In the genomic region with DNA sequence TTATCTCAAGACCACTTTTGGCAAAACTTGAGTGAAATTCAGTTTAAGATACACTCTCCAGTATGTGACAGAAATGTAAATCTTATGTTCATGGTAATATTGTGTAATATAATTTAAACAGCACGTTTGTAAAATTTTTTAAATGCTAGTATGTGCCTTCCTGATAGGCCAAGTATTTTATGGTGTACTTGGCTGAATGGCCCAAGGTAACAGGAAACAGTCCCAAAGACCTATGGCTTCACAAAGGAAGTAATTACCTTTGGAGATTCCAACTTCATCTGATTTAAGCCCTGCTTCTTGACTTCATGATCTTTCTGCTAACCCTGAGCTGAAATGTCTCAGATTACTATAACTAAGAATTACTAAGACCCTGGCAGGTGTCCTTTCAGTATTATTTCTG, we compare ENCODE assay signal across 22 cellular contexts. TPM values are rescaled to one million over a fixed set of nuclear protein-coding genes. Genes with fewer than 3 reads are reported as not detected.
DNase-seq lines count a peak whose midpoint lies in the region; ATAC-seq, FAIRE-seq and TF ChIP-seq lines count a peak whose summit lies in the region.
"Had no signal": no experiment of that assay in that cellular context is flagged by ENCODE, and none has a peak within 500 bp of the region (broad histone marks: within the 10 kb centered on the region; RNA-seq: fewer than 3 reads in every experiment).

No MANE protein-coding gene starts in this region.

- H3K4me2 ChIP-seq in SU-DHL-6 (ENCODE audit: low read depth, low read length, poor library complexity, severe bottlenecking) (peak overlapping the region; percentile 18), K562 (ENCODE audit: insufficient read depth, low read length) (no peak overlapping the region)
- H3K4me2 ChIP-seq: A549; BLaER1 treated with 17β-estradiol and CSF1 and Interleukin-3, amounts not matched to agents 10 nM and 100 nM had no signal

- peaks cover 5 to 42% of the 10 kb centered on the region in 2 experiments; a peak in 4 of 5 replicates for H3K4me1 ChIP-seq in K562 (replicated peaks in 1 of 2; ENCODE audit: control insufficient read depth in 2 of 2, insufficient read depth in 2 of 2, low read length in 2 of 2)
- no peaks in the 10 kb centered on the region for H3K4me1 ChIP-seq in mucosa of descending colon (ENCODE audit: low read depth)
- H3K4me1 ChIP-seq: Caco-2 had no signal

- H3K4me3 ChIP-seq in SU-DHL-6 (ENCODE audit: insufficient read depth, low read length, poor library complexity, severe bottlenecking) (no peak overlapping the region), K562 (no peak overlapping the region), mucosa of descending colon (no peak overlapping the region)
- H3K4me3 ChIP-seq: A549; BLaER1 treated with 17β-estradiol and CSF1 and Interleukin-3, amounts not matched to agents 10 nM and 100 nM had no signal

- TF ChIP-seq POLR2A in GM12891 (IDR thresholded peaks at IDR 0.05; ENCODE audit: low read depth, low read length) (no peak), K562 (conservative IDR thresholded peaks at IDR 0.05) (no peak)

- no peaks in the 10 kb centered on the region for H3K9me3 Mint-ChIP-seq in activated T-helper 1 cell treated with anti-CD3 and anti-CD28 coated beads, Interleukin-12 subunit alpha, Interleukin-12 subunit beta, Interleukin-2, Interleukin-4 antibody, amounts not matched to agents 30 ng/mL and 10 ng/mL and 1 ng/mL, durations not matched to agents 14 hours and 24 hours and 36 hours
- H3K9me3 Mint-ChIP-seq in stimulated activated memory B cell treated with anti-CD40 and anti-IgM and Interleukin-4, amounts not matched to agents 10 μg/mL and 1 μg/mL and 100 μg/mL, for 72 hours, result no peaks in the 10 kb centered on the region
- H3K9me3 Mint-ChIP-seq: CD4-positive, alpha-beta T cell had no signal

- BruUV-seq in K562 (replicated peaks; lab: Mats Ljungman, UMichigan), result no TSS peak

- H3K27me3 ChIP-seq in SU-DHL-6 (ENCODE audit: low read length) (no peaks in the 10 kb centered on the region), K562 (ENCODE audit: control insufficient read depth in 2 of 2, insufficient read depth in 2 of 2, low read length in 2 of 2) (no peaks in the 10 kb centered on the region)
- H3K27me3 ChIP-seq: BLaER1 treated with 17β-estradiol and CSF1 and Interleukin-3, amounts not matched to agents 10 nM and 100 nM had no signal

- TF ChIP-seq EP300 in K562 (IDR thresholded peaks at IDR 0.05; ENCODE audit: low read length), result no peak

- peaks cover 26% of the 10 kb centered on the region; the same call in 1 of the 2 replicates for H4K20me1 ChIP-seq in SU-DHL-6 (ENCODE audit: low read depth, low read length)
- H4K20me1 ChIP-seq in K562 (replicated peaks; ENCODE audit: control insufficient read depth, insufficient read depth, low read length), result no peaks in the 10 kb centered on the region

- CTCF ChIA-PET in K562 (lab: Yijun Ruan, JAX; ENCODE audit: low intra/inter-chr PET ratio), result no interaction called here

- no peak for TF ChIP-seq RAD21 in K562 (CRISPR knock-in tag; conservative IDR thresholded peaks at IDR 0.05 in 1 of 2, IDR thresholded peaks at IDR 0.05 in 1 of 2)

- WGBS in K562 (ENCODE audit: insufficient coverage, low coverage, missing lambda C conversion rate), result 19% methylated on average over 1 of the region's 1 CpG

- DNase-seq in GM12891 (ENCODE audit: insufficient read length, low spot score) (no peak), K562 (ENCODE audit: extremely low read depth in 1 of 4, low spot score in 3 of 4) (no peak), mucosa of descending colon (no peak)
- DNase-seq in activated T-helper 1 cell treated with anti-CD3 and anti-CD28 coated beads, Interleukin-12 subunit alpha, Interleukin-12 subunit beta, Interleukin-2, Interleukin-4 antibody, amounts not matched to agents 30 ng/mL and 10 ng/mL and 1 ng/mL, durations not matched to agents 14 hours and 24 hours and 36 hours (ENCODE audit: low spot score), result no peak
- DNase-seq: AML-193; Caco-2; Calu3; CD4-positive, alpha-beta T cell; CD8-positive, alpha-beta T cell; DMS79 treated with DMSO at 0.1 percent for 48 hours; GF-D8 had no signal

- POLR2A ChIA-PET in K562 (lab: Yijun Ruan, JAX), result interaction anchor here (0.9 to 1.5 kb wide), 2 partner anchors 11 to 16 kb away, joined by 4 read pairs; no protein-coding TSS in a partner anchor

- H3K9me3 ChIP-seq in SU-DHL-6 (ENCODE audit: insufficient read depth, low read length) (no peaks in the 10 kb centered on the region), K562 (replicated peaks; ENCODE audit: control insufficient read depth, insufficient read depth, low read depth, low read length) (peaks cover 6% of the 10 kb centered on the region; the same call in 1 of the 2 replicates), mucosa of descending colon (no peaks in the 10 kb centered on the region)
- H3K9me3 ChIP-seq: Caco-2 had no signal

- no peak overlapping the region for H3K9ac ChIP-seq in SU-DHL-6 (ENCODE audit: low read length)
- no peak overlapping the region for H3K9ac ChIP-seq in K562 (ENCODE audit: insufficient read depth in 1 of 2, low read depth in 2 of 2, low read length in 2 of 2)
- H3K9ac ChIP-seq: BLaER1 treated with 17β-estradiol and CSF1 and Interleukin-3, amounts not matched to agents 10 nM and 100 nM had no signal

- FAIRE-seq in GM12891 (lab: Jason Lieb, UNC) (peak; percentile 52), K562 (lab: Jason Lieb, UNC) (no peak)
- FAIRE-seq: A549, D721Med, G401.6 had no signal

- H3K36me3 ChIP-seq in SU-DHL-6 (ENCODE audit: low read length), result peaks cover 15% of the 10 kb centered on the region
- peaks cover 7% of the 10 kb centered on the region; the same call in 1 of the 3 replicates for H3K36me3 ChIP-seq in K562 (ENCODE audit: control insufficient read depth, insufficient read depth, low read length)
- no peaks in the 10 kb centered on the region for H3K36me3 ChIP-seq in mucosa of descending colon (ENCODE audit: low read depth)

- no peaks in the 10 kb centered on the region for H3K9me2 ChIP-seq in SU-DHL-6 (replicated peaks; ENCODE audit: insufficient read depth, low read length)

- TF ChIP-seq CTCF in SU-DHL-6 (IDR thresholded peaks at IDR 0.05; ENCODE audit: insufficient read depth, low read length, poor library complexity, severe bottlenecking) (no peak), K562 (IDR thresholded peaks at IDR 0.05 in 2 of 3, conservative IDR thresholded peaks at IDR 0.05 in 1 of 3; ENCODE audit: insufficient read depth in 2 of 3, low read depth in 1 of 3, low read length in 3 of 3) (no peak), mucosa of descending colon (IDR thresholded peaks at IDR 0.05) (no peak)

- peak overlapping the region; percentile 38; the same call in 1 of the 2 replicates for H3K27ac ChIP-seq in SU-DHL-6 (ENCODE audit: low read depth, low read length)
- H3K27ac ChIP-seq in K562 (ENCODE audit: extremely low read depth, low read depth, low read length), result no peak overlapping the region
- H3K27ac ChIP-seq: 22Rv1, A549, C4-2B had no signal

- ATAC-seq in K562, result no peak
- peak; percentile 51 for ATAC-seq in mucosa of descending colon
- ATAC-seq in HG03196 (IDR thresholded peaks at IDR 0.05; ENCODE audit: unreplicated experiment), result no peak
- no peak for ATAC-seq in stimulated activated memory B cell treated with anti-CD40 and anti-IgM and Interleukin-4, amounts not matched to agents 10 μg/mL and 1 μg/mL and 100 μg/mL, for 72 hours
- ATAC-seq: A549; CD8-positive, alpha-beta T cell had no signal

- no peaks in the 10 kb centered on the region for H3K27me3 Mint-ChIP-seq in activated T-helper 1 cell treated with anti-CD3 and anti-CD28 coated beads, Interleukin-12 subunit alpha, Interleukin-12 subunit beta, Interleukin-2, Interleukin-4 antibody, amounts not matched to agents 30 ng/mL and 10 ng/mL and 1 ng/mL, durations not matched to agents 14 hours and 24 hours and 36 hours (ENCODE audit: insufficient read depth)
- no peaks in the 10 kb centered on the region for H3K27me3 Mint-ChIP-seq in stimulated activated memory B cell treated with anti-CD40 and anti-IgM and Interleukin-4, amounts not matched to agents 10 μg/mL and 1 μg/mL and 100 μg/mL, for 72 hours
- H3K27me3 Mint-ChIP-seq: B cell; CD4-positive, alpha-beta T cell had no signal

- intact Hi-C loops in K562 (cut with micrococcal nuclease) (no loop called here), mucosa of descending colon (cut with DNase I, micrococcal nuclease) (no loop called here)
- intact Hi-C loops in activated T-helper 1 cell treated with anti-CD3 and anti-CD28 coated beads, Interleukin-12 subunit alpha, Interleukin-12 subunit beta, Interleukin-2, Interleukin-4 antibody, amounts not matched to agents 30 ng/mL and 10 ng/mL and 1 ng/mL, durations not matched to agents 14 hours and 24 hours and 36 hours (cut with micrococcal nuclease), result no loop called here

- H2AFZ ChIP-seq in SU-DHL-6 (ENCODE audit: low read depth, low read length, severe bottlenecking), result no peak overlapping the region
- H2AFZ ChIP-seq in K562 (ENCODE audit: low read depth, low read length), result no peak overlapping the region

- no peak overlapping the region for H3K27ac Mint-ChIP-seq in activated T-helper 1 cell treated with anti-CD3 and anti-CD28 coated beads, Interleukin-12 subunit alpha, Interleukin-12 subunit beta, Interleukin-2, Interleukin-4 antibody, amounts not matched to agents 30 ng/mL and 10 ng/mL and 1 ng/mL, durations not matched to agents 14 hours and 24 hours and 36 hours
- H3K27ac Mint-ChIP-seq in stimulated activated memory B cell treated with anti-CD40 and anti-IgM and Interleukin-4, amounts not matched to agents 10 μg/mL and 1 μg/mL and 100 μg/mL, for 72 hours, result no peak overlapping the region
- H3K27ac Mint-ChIP-seq: B cell; CD4-positive, alpha-beta T cell; CD8-positive, alpha-beta T cell had no signal

- H3K9me1 ChIP-seq in K562 (ENCODE audit: control insufficient read depth, insufficient read depth, low read length), result no peaks in the 10 kb centered on the region

- H3K79me2 ChIP-seq in SU-DHL-6 (ENCODE audit: insufficient read depth, low read length), result peaks cover 100% of the 10 kb centered on the region
- H3K79me2 ChIP-seq in K562 (ENCODE audit: control insufficient read depth, insufficient read depth, low read length), result peaks cover 99% of the 10 kb centered on the region

- H3K36me3 Mint-ChIP-seq in activated T-helper 1 cell treated with anti-CD3 and anti-CD28 coated beads, Interleukin-12 subunit alpha, Interleukin-12 subunit beta, Interleukin-2, Interleukin-4 antibody, amounts not matched to agents 30 ng/mL and 10 ng/mL and 1 ng/mL, durations not matched to agents 14 hours and 24 hours and 36 hours (ENCODE audit: low read depth), result no peaks in the 10 kb centered on the region
- H3K36me3 Mint-ChIP-seq in stimulated activated memory B cell treated with anti-CD40 and anti-IgM and Interleukin-4, amounts not matched to agents 10 μg/mL and 1 μg/mL and 100 μg/mL, for 72 hours, result peaks cover 28% of the 10 kb centered on the region

- H3K4me1 Mint-ChIP-seq in activated T-helper 1 cell treated with anti-CD3 and anti-CD28 coated beads, Interleukin-12 subunit alpha, Interleukin-12 subunit beta, Interleukin-2, Interleukin-4 antibody, amounts not matched to agents 30 ng/mL and 10 ng/mL and 1 ng/mL, durations not matched to agents 14 hours and 24 hours and 36 hours (ENCODE audit: low read depth), result no peaks in the 10 kb centered on the region
- H3K4me1 Mint-ChIP-seq in stimulated activated memory B cell treated with anti-CD40 and anti-IgM and Interleukin-4, amounts not matched to agents 10 μg/mL and 1 μg/mL and 100 μg/mL, for 72 hours, result peaks cover 33% of the 10 kb centered on the region

- 0 out of 2 replicates have a peak, but pooled peaks cover 5% of the 10 kb centered on the region for H3F3A ChIP-seq in SU-DHL-6 (ENCODE audit: insufficient read depth)

- H3K4me3 Mint-ChIP-seq in activated T-helper 1 cell treated with anti-CD3 and anti-CD28 coated beads, Interleukin-12 subunit alpha, Interleukin-12 subunit beta, Interleukin-2, Interleukin-4 antibody, amounts not matched to agents 30 ng/mL and 10 ng/mL and 1 ng/mL, durations not matched to agents 14 hours and 24 hours and 36 hours, result no peak overlapping the region
- no peak overlapping the region for H3K4me3 Mint-ChIP-seq in stimulated activated memory B cell treated with anti-CD40 and anti-IgM and Interleukin-4, amounts not matched to agents 10 μg/mL and 1 μg/mL and 100 μg/mL, for 72 hours
- H3K4me3 Mint-ChIP-seq: B cell; CD4-positive, alpha-beta T cell; CD8-positive, alpha-beta T cell had no signal

- in situ Hi-C loops in K562 (cut with MboI), result no loop called here

RNA-seq across cellular contexts. Expression of gene TEC, which starts 20.3 kb away (rescaled TPM):
- polyA plus RNA-seq in GM12891 (2012; ENCODE audit: low read depth, missing spikeins), result 13.7 TPM
- 12.7 and 33.0 TPM in 2 replicates for total RNA-seq in K562 (2011; cell fraction: chromatin; rRNA removed; ENCODE audit: low replicate concordance)
- total RNA-seq in K562 (2011; cell fraction: nucleolus; rRNA removed), result 6.3 and 7.9 TPM in 2 replicates
- total RNA-seq in K562 (2011; cell fraction: nucleoplasm; rRNA removed), result 11.6 and 13.3 TPM in 2 replicates
- 9.6 and 14.7 TPM in 2 replicates for total RNA-seq in K562 (2014; rRNA removed)
- total RNA-seq in K562 (2014; rRNA removed; fragmentation: Illumina TruSeq; extraction: Trizol), result 10.2 and 11.4 TPM in 2 replicates
- 12.5 and 13.0 TPM in 2 replicates for total RNA-seq in K562 (2015; rRNA removed; fragmentation: Illumina TruSeq; extraction: Trizol)
- total RNA-seq in K562 (2021), result 6.8 and 8.0 TPM in 2 replicates
- 8.0 and 9.8 TPM in 2 replicates for polyA plus RNA-seq in K562 (2011; rRNA removed)
- 1.8 and 5.7 TPM in 2 replicates for polyA plus RNA-seq in K562 (2011; cell fraction: cytosol; rRNA removed)
- 10.2 and 21.9 TPM in 2 replicates for polyA plus RNA-seq in K562 (2011; cell fraction: nucleus; rRNA removed)
- 7.2 and 7.8 TPM in 2 replicates for polyA plus RNA-seq in K562 (2012)
- polyA plus RNA-seq in K562 (2014; fragmentation: Illumina TruSeq; extraction: Trizol), result 7.4 and 8.8 TPM in 2 replicates
- polyA plus RNA-seq in K562 (2014; fragmentation: Nextera tagmentation; extraction: Ambion mirVana), result 1 to 10 TPM; 5.3 to 8.2 TPM
- 6.8 and 10.6 TPM in 2 replicates for polyA plus RNA-seq in K562 (2014; rRNA removed)
- polyA minus RNA-seq in K562 (2011; rRNA and poly(A)+ RNA removed), result 15.1 and 25.1 TPM in 2 replicates
- 4.4 and 5.4 TPM in 2 replicates for polyA minus RNA-seq in K562 (2011; cell fraction: cytosol; rRNA and poly(A)+ RNA removed)
- 11.6 and 30.9 TPM in 2 replicates for polyA minus RNA-seq in K562 (2011; cell fraction: nucleus; rRNA and poly(A)+ RNA removed)
- 1 to 10 TPM; 3.4 to 4.0 (median 3.8) TPM for total RNA-seq in mucosa of descending colon
- 1.1 and 1.3 TPM in 2 replicates for total RNA-seq in activated T-helper 1 cell treated with anti-CD3 and anti-CD28 coated beads, Interleukin-12 subunit alpha, Interleukin-12 subunit beta, Interleukin-2, Interleukin-4 antibody, amounts not matched to agents 30 ng/mL and 10 ng/mL and 1 ng/mL, durations not matched to agents 14 hours and 24 hours and 36 hours
- total RNA-seq: A172 had no signal
